Comparison of ENCODE assay signal across 25 cellular contexts in genomic region chr16:27228036-27228435, GRCh38. TPM values are rescaled to one million over a fixed set of nuclear protein-coding genes. Genes with fewer than 3 reads are reported as not detected.
DNase-seq lines count a peak whose midpoint lies in the region; ATAC-seq and TF ChIP-seq lines count a peak whose summit lies in the region.
"Had no signal": no experiment of that assay in that cellular context is flagged by ENCODE, and none has a peak within 500 bp of the region (broad histone marks: within the 10 kb centered on the region; RNA-seq: fewer than 3 reads in every experiment).

No MANE protein-coding gene starts in this region.

- CTCF ChIA-PET in activated naive CD4-positive, alpha-beta T cell treated with anti-CD3 and anti-CD28 coated beads, Interleukin-2, amount 10 ng/mL, durations not matched to agents 7 days and 5 days (lab: Charles Lee), result interaction anchor here (8.8 kb wide), 1 partner anchor 49 kb away, joined by 111 read pairs; no protein-coding TSS in a partner anchor
- CTCF ChIA-PET in activated naive CD4-positive, alpha-beta T cell treated with anti-CD3 and anti-CD28 coated beads for 36 hours (lab: Charles Lee), result no interaction called here
- CTCF ChIA-PET in IMR-90 (lab: Yijun Ruan, JAX), result no interaction called here
- CTCF ChIA-PET in activated CD8-positive, alpha-beta memory T cell treated with anti-CD3 and anti-CD28 coated beads, Interleukin-2, amount 10 ng/mL, durations not matched to agents 7 days and 5 days (lab: Charles Lee), result interaction anchor here (3.5 to 8.1 kb wide), 2 partner anchors 48 to 140 kb away, joined by 16 to 64 read pairs; no protein-coding TSS in a partner anchor

- POLR2A ChIA-PET in IMR-90 (lab: Charles Lee; ENCODE audit: unreplicated experiment), result no interaction called here

- no peak overlapping the region for H3K56ac ChIP-seq in IMR-90 (ENCODE audit: extremely low read depth, insufficient read depth, low read length)

- peaks cover 0 to 16% of the 10 kb centered on the region in 2 experiments; a peak in 1 of 4 replicates for H3K79me1 ChIP-seq in IMR-90 (ENCODE audit: low read depth in 1 of 2, low read length in 2 of 2)

- no peak for ATAC-seq in IMR-90 (ENCODE audit: low read depth)
- ATAC-seq in stimulated activated effector memory CD8-positive, alpha-beta T cell treated with anti-CD3 and anti-CD28 coated beads, Interleukin-12 subunit alpha, Interleukin-12 subunit beta, amount 100 ng/mL, for 72 hours, result no peak
- no peak for ATAC-seq in activated CD8-positive, alpha-beta memory T cell treated with anti-CD3 and anti-CD28 coated beads, Interleukin-2, amount 10 ng/mL, durations not matched to agents 7 days and 5 days
- ATAC-seq in HG03520 (IDR thresholded peaks at IDR 0.05; ENCODE audit: unreplicated experiment), result no peak
- ATAC-seq: left lobe of liver, right cardiac atrium had no signal

- DNase-seq in activated naive CD4-positive, alpha-beta T cell treated with anti-CD3 and anti-CD28 coated beads, Interleukin-2, amount 10 ng/mL, durations not matched to agents 7 days and 5 days, result no peak
- no peak for DNase-seq in activated naive CD4-positive, alpha-beta T cell treated with anti-CD3 and anti-CD28 coated beads for 36 hours
- DNase-seq in IMR-90, result no peak
- DNase-seq in stimulated activated effector memory CD8-positive, alpha-beta T cell treated with anti-CD3 and anti-CD28 coated beads, Interleukin-12 subunit alpha, Interleukin-12 subunit beta, amount 100 ng/mL, for 72 hours (ENCODE audit: low spot score in 2 of 2), result no peak
- no peak for DNase-seq in activated CD8-positive, alpha-beta memory T cell treated with anti-CD3 and anti-CD28 coated beads, Interleukin-2, amount 10 ng/mL, durations not matched to agents 7 days and 5 days
- no peak for DNase-seq in DMS79 treated with DMSO at 0.1 percent for 48 hours (lab: John Stamatoyannopoulos, UW)
- DNase-seq: activated CD4-positive, alpha-beta memory T cell treated with anti-CD3 and anti-CD28 coated beads for 36 hours; activated CD4-positive, alpha-beta T cell treated with anti-CD3 and anti-CD28 coated beads for 1 hour; activated naive CD8-positive, alpha-beta T cell treated with anti-CD3 and anti-CD28 coated beads, Interleukin-2, amount 10 ng/mL, durations not matched to agents 7 days and 5 days; AML-193; colonic mucosa; COR-L47; effector memory CD4-positive, alpha-beta T cell; hypothalamus; mesenchymal stem cell; stimulated activated CD4-positive, alpha-beta T cell treated with anti-CD3 and anti-CD28 coated beads, Interleukin-2, amount 100 ng/mL, for 24 hours had no signal

- H4K8ac ChIP-seq in IMR-90 (ENCODE audit: low read depth in 2 of 2, low read length in 2 of 2), result no peak overlapping the region

- H3K23ac ChIP-seq in IMR-90 (ENCODE audit: low read depth, low read length), result no peak overlapping the region

- no peak overlapping the region for H2AK5ac ChIP-seq in IMR-90 (ENCODE audit: low read depth, low read length)

- no peak for TF ChIP-seq RAD21 in IMR-90 (IDR thresholded peaks at IDR 0.05; ENCODE audit: low read length)

- no peak overlapping the region for H3K9ac ChIP-seq in IMR-90 (ENCODE audit: low read depth, low read length)

- in situ Hi-C loops in IMR-90 (cut with MboI; ENCODE audit: low sequenced_read_pairs), result no loop called here

- peaks cover 76% of the 10 kb centered on the region for H3K4me1 Mint-ChIP-seq in activated naive CD4-positive, alpha-beta T cell treated with anti-CD3 and anti-CD28 coated beads, Interleukin-2, amount 10 ng/mL, durations not matched to agents 7 days and 5 days
- peaks cover 51% of the 10 kb centered on the region for H3K4me1 Mint-ChIP-seq in activated naive CD4-positive, alpha-beta T cell treated with anti-CD3 and anti-CD28 coated beads for 36 hours (ENCODE audit: low read depth)
- H3K4me1 Mint-ChIP-seq in dendritic cell treated with granulocyte-macrophage colony-stimulating factor and Interleukin-4, amounts not matched to agents 40 ng/mL and 50 ng/mL, for 4 days (ENCODE audit: low read depth), result peaks cover 47% of the 10 kb centered on the region
- peaks cover 54% of the 10 kb centered on the region for H3K4me1 Mint-ChIP-seq in stimulated activated effector memory CD8-positive, alpha-beta T cell treated with anti-CD3 and anti-CD28 coated beads, Interleukin-12 subunit alpha, Interleukin-12 subunit beta, amount 100 ng/mL, for 72 hours
- H3K4me1 Mint-ChIP-seq in activated CD8-positive, alpha-beta memory T cell treated with anti-CD3 and anti-CD28 coated beads, Interleukin-2, amount 10 ng/mL, durations not matched to agents 7 days and 5 days, result peaks cover 64% of the 10 kb centered on the region

- peaks cover 9% of the 10 kb centered on the region for H3K4me1 ChIP-seq in IMR-90 (ENCODE audit: control insufficient read depth, insufficient read depth, low read length)
- H3K4me1 ChIP-seq: HAP-1 had no signal

- peak overlapping the region; percentile 33 for H3K27ac Mint-ChIP-seq in activated naive CD4-positive, alpha-beta T cell treated with anti-CD3 and anti-CD28 coated beads, Interleukin-2, amount 10 ng/mL, durations not matched to agents 7 days and 5 days
- no peak overlapping the region for H3K27ac Mint-ChIP-seq in activated naive CD4-positive, alpha-beta T cell treated with anti-CD3 and anti-CD28 coated beads for 36 hours
- peak overlapping the region; percentile 78 for H3K27ac Mint-ChIP-seq in dendritic cell treated with granulocyte-macrophage colony-stimulating factor and Interleukin-4, amounts not matched to agents 40 ng/mL and 50 ng/mL, for 4 days
- H3K27ac Mint-ChIP-seq in stimulated activated effector memory CD8-positive, alpha-beta T cell treated with anti-CD3 and anti-CD28 coated beads, Interleukin-12 subunit alpha, Interleukin-12 subunit beta, amount 100 ng/mL, for 72 hours, result peak overlapping the region; percentile 64
- no peak overlapping the region for H3K27ac Mint-ChIP-seq in activated CD8-positive, alpha-beta memory T cell treated with anti-CD3 and anti-CD28 coated beads, Interleukin-2, amount 10 ng/mL, durations not matched to agents 7 days and 5 days
- H3K27ac Mint-ChIP-seq: activated CD4-positive, alpha-beta memory T cell treated with anti-CD3 and anti-CD28 coated beads for 36 hours had no signal

- H2AK9ac ChIP-seq in IMR-90 (replicated peaks; ENCODE audit: low read depth, low read length, poor library complexity), result no peak overlapping the region

- no peak overlapping the region for H3K27ac ChIP-seq in IMR-90 (ENCODE audit: insufficient read depth, low read length)
- H3K27ac ChIP-seq: colonic mucosa, epithelial cell of prostate, tibial nerve had no signal

- H3K27me3 Mint-ChIP-seq in activated naive CD4-positive, alpha-beta T cell treated with anti-CD3 and anti-CD28 coated beads, Interleukin-2, amount 10 ng/mL, durations not matched to agents 7 days and 5 days, result peaks cover 3% of the 10 kb centered on the region
- H3K27me3 Mint-ChIP-seq in activated naive CD4-positive, alpha-beta T cell treated with anti-CD3 and anti-CD28 coated beads for 36 hours (ENCODE audit: low read depth), result no peaks in the 10 kb centered on the region
- H3K27me3 Mint-ChIP-seq in dendritic cell treated with granulocyte-macrophage colony-stimulating factor and Interleukin-4, amounts not matched to agents 40 ng/mL and 50 ng/mL, for 4 days, result no peaks in the 10 kb centered on the region
- no peaks in the 10 kb centered on the region for H3K27me3 Mint-ChIP-seq in activated CD8-positive, alpha-beta memory T cell treated with anti-CD3 and anti-CD28 coated beads, Interleukin-2, amount 10 ng/mL, durations not matched to agents 7 days and 5 days
- H3K27me3 Mint-ChIP-seq: activated CD4-positive, alpha-beta memory T cell treated with anti-CD3 and anti-CD28 coated beads for 36 hours; activated naive CD8-positive, alpha-beta T cell treated with anti-CD3 and anti-CD28 coated beads, Interleukin-2, amount 10 ng/mL, durations not matched to agents 7 days and 5 days had no signal

- no peak overlapping the region for H3K4ac ChIP-seq in IMR-90 (ENCODE audit: low read depth, low read length)

- dilution Hi-C loops in IMR-90 (cut with HindIII; ENCODE audit: low sequenced_read_pairs, unreplicated experiment), result no loop called here

- no peak overlapping the region for H2BK120ac ChIP-seq in IMR-90 (ENCODE audit: low read depth, low read length)

- no peaks in the 10 kb centered on the region for H3K27me3 ChIP-seq in IMR-90 (ENCODE audit: control insufficient read depth, insufficient read depth, low read length)
- H3K27me3 ChIP-seq: cardiac muscle cell, colonic mucosa, tibial nerve had no signal

- no peak overlapping the region for H2BK5ac ChIP-seq in IMR-90 (ENCODE audit: low read depth, low read length, poor library complexity, severe bottlenecking)

- no TSS peak for BruUV-seq in IMR-90 (replicated peaks; lab: Mats Ljungman, UMichigan)

- H2BK20ac ChIP-seq in IMR-90 (ENCODE audit: low read depth, low read length), result no peak overlapping the region

- no peak overlapping the region for H3K4me3 ChIP-seq in IMR-90 (ENCODE audit: insufficient read depth, low read depth, low read length)
- H3K4me3 ChIP-seq: cardiac muscle cell, colonic mucosa, HAP-1, tibial nerve had no signal

- WGBS in IMR-90 (ENCODE audit: extremely low coverage in 2 of 2, insufficient read length in 1 of 2), 2 experiments, result no CpG with 5 or more reads among the region's 13 CpGs

- TF ChIP-seq POLR2A in IMR-90 (IDR thresholded peaks at IDR 0.05; ENCODE audit: low read depth, low read length), result no peak

- no peak overlapping the region for H3K4me2 ChIP-seq in IMR-90 (ENCODE audit: low read depth, low read length)

- intact Hi-C loops in activated naive CD4-positive, alpha-beta T cell treated with anti-CD3 and anti-CD28 coated beads for 36 hours (cut with micrococcal nuclease), result no loop called here
- intact Hi-C loops in IMR-90 (cut with micrococcal nuclease), result no loop called here
- intact Hi-C loops in dendritic cell treated with granulocyte-macrophage colony-stimulating factor and Interleukin-4, amounts not matched to agents 40 ng/mL and 50 ng/mL, for 4 days (cut with micrococcal nuclease), result loop anchor here (10.0 kb wide), 1 partner anchor 53 kb away; no protein-coding TSS in a partner anchor

- H3K14ac ChIP-seq in IMR-90 (replicated peaks; ENCODE audit: low read depth, low read length), result no peak overlapping the region

- no peaks in the 10 kb centered on the region for H3K9me3 ChIP-seq in IMR-90 (ENCODE audit: control insufficient read depth, insufficient read depth, low read length)
- H3K9me3 ChIP-seq: colonic mucosa, HAP-1, tibial nerve had no signal

- no peak overlapping the region for H3K4me3 Mint-ChIP-seq in activated naive CD4-positive, alpha-beta T cell treated with anti-CD3 and anti-CD28 coated beads, Interleukin-2, amount 10 ng/mL, durations not matched to agents 7 days and 5 days
- no peak overlapping the region for H3K4me3 Mint-ChIP-seq in activated naive CD4-positive, alpha-beta T cell treated with anti-CD3 and anti-CD28 coated beads for 36 hours
- no peak overlapping the region for H3K4me3 Mint-ChIP-seq in dendritic cell treated with granulocyte-macrophage colony-stimulating factor and Interleukin-4, amounts not matched to agents 40 ng/mL and 50 ng/mL, for 4 days
- no peak overlapping the region for H3K4me3 Mint-ChIP-seq in stimulated activated effector memory CD8-positive, alpha-beta T cell treated with anti-CD3 and anti-CD28 coated beads, Interleukin-12 subunit alpha, Interleukin-12 subunit beta, amount 100 ng/mL, for 72 hours
- no peak overlapping the region for H3K4me3 Mint-ChIP-seq in activated CD8-positive, alpha-beta memory T cell treated with anti-CD3 and anti-CD28 coated beads, Interleukin-2, amount 10 ng/mL, durations not matched to agents 7 days and 5 days
- H3K4me3 Mint-ChIP-seq: activated CD4-positive, alpha-beta memory T cell treated with anti-CD3 and anti-CD28 coated beads for 36 hours; activated naive CD8-positive, alpha-beta T cell treated with anti-CD3 and anti-CD28 coated beads, Interleukin-2, amount 10 ng/mL, durations not matched to agents 7 days and 5 days had no signal

- peaks cover 14% of the 10 kb centered on the region for H3K9me1 ChIP-seq in IMR-90 (ENCODE audit: insufficient read depth, low read length)

- no peak overlapping the region for H2BK15ac ChIP-seq in IMR-90 (ENCODE audit: low read depth, low read length)

- H4K20me1 ChIP-seq in IMR-90 (ENCODE audit: insufficient read depth, low read length), result no peaks in the 10 kb centered on the region

- H3K36me3 ChIP-seq in IMR-90 (ENCODE audit: control insufficient read depth, insufficient read depth, low read length), result peaks cover 50% of the 10 kb centered on the region
- H3K36me3 ChIP-seq: cardiac muscle cell, colonic mucosa had no signal

- H3K9me3 Mint-ChIP-seq in activated naive CD4-positive, alpha-beta T cell treated with anti-CD3 and anti-CD28 coated beads, Interleukin-2, amount 10 ng/mL, durations not matched to agents 7 days and 5 days, result no peaks in the 10 kb centered on the region
- no peaks in the 10 kb centered on the region for H3K9me3 Mint-ChIP-seq in activated naive CD4-positive, alpha-beta T cell treated with anti-CD3 and anti-CD28 coated beads for 36 hours
- no peaks in the 10 kb centered on the region for H3K9me3 Mint-ChIP-seq in dendritic cell treated with granulocyte-macrophage colony-stimulating factor and Interleukin-4, amounts not matched to agents 40 ng/mL and 50 ng/mL, for 4 days
- H3K9me3 Mint-ChIP-seq in stimulated activated effector memory CD8-positive, alpha-beta T cell treated with anti-CD3 and anti-CD28 coated beads, Interleukin-12 subunit alpha, Interleukin-12 subunit beta, amount 100 ng/mL, for 72 hours, result no peaks in the 10 kb centered on the region
- no peaks in the 10 kb centered on the region for H3K9me3 Mint-ChIP-seq in activated CD8-positive, alpha-beta memory T cell treated with anti-CD3 and anti-CD28 coated beads, Interleukin-2, amount 10 ng/mL, durations not matched to agents 7 days and 5 days (ENCODE audit: low read depth)
- H3K9me3 Mint-ChIP-seq: activated CD4-positive, alpha-beta memory T cell treated with anti-CD3 and anti-CD28 coated beads for 36 hours; activated naive CD8-positive, alpha-beta T cell treated with anti-CD3 and anti-CD28 coated beads, Interleukin-2, amount 10 ng/mL, durations not matched to agents 7 days and 5 days; activated T-helper 2 cell treated with anti-CD3 and anti-CD28 coated beads, Interferon-gamma antibody, Interleukin-2, Interleukin-4, amounts not matched to agents 10 μg/mL and 5 μg/mL and 100 μg/mL, durations not matched to agents 14 hours and 24 hours and 36 hours had no signal

- no peak overlapping the region for H3K18ac ChIP-seq in IMR-90 (ENCODE audit: low read depth, low read length)

- no peak overlapping the region for H4K91ac ChIP-seq in IMR-90 (ENCODE audit: insufficient read depth, low read depth, low read length)

- H2AFZ ChIP-seq in IMR-90 (replicated peaks; ENCODE audit: low read length, poor library complexity), result no peak overlapping the region

- H4K5ac ChIP-seq in IMR-90 (ENCODE audit: low read depth, low read length), result no peak overlapping the region

- TF ChIP-seq CTCF in IMR-90 (conservative IDR thresholded peaks at IDR 0.05; ENCODE audit: low read depth, low read length), result no peak

- H3K36me3 Mint-ChIP-seq in activated naive CD4-positive, alpha-beta T cell treated with anti-CD3 and anti-CD28 coated beads, Interleukin-2, amount 10 ng/mL, durations not matched to agents 7 days and 5 days, result peaks cover 58% of the 10 kb centered on the region
- peaks cover 41% of the 10 kb centered on the region for H3K36me3 Mint-ChIP-seq in activated naive CD4-positive, alpha-beta T cell treated with anti-CD3 and anti-CD28 coated beads for 36 hours (ENCODE audit: low read depth)
- H3K36me3 Mint-ChIP-seq in dendritic cell treated with granulocyte-macrophage colony-stimulating factor and Interleukin-4, amounts not matched to agents 40 ng/mL and 50 ng/mL, for 4 days (ENCODE audit: low read depth), result peaks cover 57% of the 10 kb centered on the region
- H3K36me3 Mint-ChIP-seq in stimulated activated effector memory CD8-positive, alpha-beta T cell treated with anti-CD3 and anti-CD28 coated beads, Interleukin-12 subunit alpha, Interleukin-12 subunit beta, amount 100 ng/mL, for 72 hours, result peaks cover 69% of the 10 kb centered on the region
- peaks cover 24% of the 10 kb centered on the region for H3K36me3 Mint-ChIP-seq in activated CD8-positive, alpha-beta memory T cell treated with anti-CD3 and anti-CD28 coated beads, Interleukin-2, amount 10 ng/mL, durations not matched to agents 7 days and 5 days

RNA-seq across cellular contexts. Expression of gene KDM8, which starts 24.7 kb away (rescaled TPM):
- 10 to 100 TPM; 11.3 to 13.9 TPM for total RNA-seq in activated naive CD4-positive, alpha-beta T cell treated with anti-CD3 and anti-CD28 coated beads for 36 hours
- 3.2 and 3.6 TPM in 2 replicates for total RNA-seq in IMR-90 (2012; rRNA removed)
- polyA plus RNA-seq in IMR-90 (2012; rRNA removed), result 3.8 and 4.3 TPM in 2 replicates
- polyA plus RNA-seq in IMR-90 (2012; cell fraction: cytosol; rRNA removed), result 2.5 and 3.1 TPM in 2 replicates
- polyA plus RNA-seq in IMR-90 (2012; cell fraction: nucleus; rRNA removed; ENCODE audit: low replicate concordance), result 8.7 and 13.5 TPM in 2 replicates
- 10 to 100 TPM; 14.8 to 18.2 TPM for total RNA-seq in activated CD8-positive, alpha-beta memory T cell treated with anti-CD3 and anti-CD28 coated beads, Interleukin-2, amount 10 ng/mL, durations not matched to agents 7 days and 5 days

RNA-seq across cellular contexts. Expression of gene NSMCE1, which starts 40.5 kb away (rescaled TPM):
- total RNA-seq in activated naive CD4-positive, alpha-beta T cell treated with anti-CD3 and anti-CD28 coated beads for 36 hours, result 100 to 1,000 TPM; 112 to 117 TPM
- total RNA-seq in IMR-90 (2012; rRNA removed), result 120 and 130 TPM in 2 replicates
- 47.5 and 48.0 TPM in 2 replicates for polyA plus RNA-seq in IMR-90 (2012; rRNA removed)
- polyA plus RNA-seq in IMR-90 (2012; cell fraction: cytosol; rRNA removed), result 36.6 and 48.8 TPM in 2 replicates
- polyA plus RNA-seq in IMR-90 (2012; cell fraction: nucleus; rRNA removed; ENCODE audit: low replicate concordance), result 13.4 and 21.5 TPM in 2 replicates
- total RNA-seq in activated CD8-positive, alpha-beta memory T cell treated with anti-CD3 and anti-CD28 coated beads, Interleukin-2, amount 10 ng/mL, durations not matched to agents 7 days and 5 days, result 10 to 100 TPM; 75.9 to 94.0 TPM

Comparison
In these comparisons a context has a peak if more than half of its experiments do, and no peak if none do; other contexts are left out.
1. H3K27ac Mint-ChIP-seq: peak in activated naive CD4-positive, alpha-beta T cell treated with anti-CD3 and anti-CD28 coated beads, Interleukin-2, amount 10 ng/mL, durations not matched to agents 7 days and 5 days (single experiment), dendritic cell treated with granulocyte-macrophage colony-stimulating factor and Interleukin-4, amounts not matched to agents 40 ng/mL and 50 ng/mL, for 4 days (single experiment) and stimulated activated effector memory CD8-positive, alpha-beta T cell treated with anti-CD3 and anti-CD28 coated beads, Interleukin-12 subunit alpha, Interleukin-12 subunit beta, amount 100 ng/mL, for 72 hours (single experiment); none in activated naive CD4-positive, alpha-beta T cell treated with anti-CD3 and anti-CD28 coated beads for 36 hours (single experiment) and activated CD8-positive, alpha-beta memory T cell treated with anti-CD3 and anti-CD28 coated beads, Interleukin-2, amount 10 ng/mL, durations not matched to agents 7 days and 5 days (single experiment).
2. CTCF ChIA-PET loops: an anchor here in activated naive CD4-positive, alpha-beta T cell treated with anti-CD3 and anti-CD28 coated beads, Interleukin-2, amount 10 ng/mL, durations not matched to agents 7 days and 5 days (8.8 kb wide) and activated CD8-positive, alpha-beta memory T cell treated with anti-CD3 and anti-CD28 coated beads, Interleukin-2, amount 10 ng/mL, durations not matched to agents 7 days and 5 days (3.5 to 8.1 kb wide); none called in activated naive CD4-positive, alpha-beta T cell treated with anti-CD3 and anti-CD28 coated beads for 36 hours and IMR-90.